Comparison of ENCODE assay signal across 17 cellular contexts in the genomic region with DNA sequence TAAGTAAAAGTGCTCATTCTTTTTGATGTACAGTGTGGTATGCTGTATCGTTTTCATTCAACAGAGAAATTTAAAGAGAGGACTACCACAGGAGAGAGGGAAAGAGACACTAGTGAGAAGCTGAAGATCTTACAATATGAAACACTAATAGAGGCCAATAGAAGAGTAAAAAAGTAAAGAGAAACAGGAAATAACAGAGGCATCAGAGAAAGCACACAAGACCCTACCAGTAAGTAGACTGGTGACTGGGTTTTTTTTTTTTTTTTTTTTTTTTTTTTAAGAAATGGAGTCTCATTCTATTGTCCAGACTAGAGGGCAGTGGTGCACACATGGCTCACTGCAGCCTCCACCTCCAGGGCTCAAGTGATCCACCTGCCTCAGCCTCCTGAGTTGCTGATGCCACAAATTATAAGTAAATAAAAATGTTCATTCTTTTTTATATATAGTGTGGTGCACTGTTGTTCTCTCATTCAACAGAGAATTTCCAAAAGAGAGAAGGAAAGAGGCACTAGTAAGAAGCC. TPM values are rescaled to one million over a fixed set of nuclear protein-coding genes. Genes with fewer than 3 reads are reported as not detected.
"Had no signal": no experiment of that assay in that cellular context is flagged by ENCODE, and none has a peak within 500 bp of the region (broad histone marks: within the 10 kb centered on the region; RNA-seq: fewer than 3 reads in every experiment).

No MANE protein-coding gene starts in this region.

- H3K4me3 ChIP-seq: dorsolateral prefrontal cortex, psoas muscle, spleen, upper lobe of left lung had no signal

- H3K4me1 Mint-ChIP-seq: memory B cell, nephron progenitor cell had no signal

- H3K27ac Mint-ChIP-seq: memory B cell, nephron progenitor cell had no signal

- H3K4me1 ChIP-seq: foreskin keratinocyte, psoas muscle, spleen, upper lobe of left lung had no signal

- H3K4me3 Mint-ChIP-seq: memory B cell, nephron progenitor cell had no signal

- H3K27me3 ChIP-seq: dorsolateral prefrontal cortex, foreskin keratinocyte, spleen, upper lobe of left lung had no signal

- H3K9me3 ChIP-seq: psoas muscle, spleen, upper lobe of left lung had no signal

- H3K36me3 Mint-ChIP-seq: memory B cell had no signal

- H3K27ac ChIP-seq: dorsolateral prefrontal cortex, foreskin keratinocyte, psoas muscle, spleen, upper lobe of left lung, VCaP had no signal

- DNase-seq: activated CD4-positive, alpha-beta T cell treated with anti-CD3 and anti-CD28 coated beads for 4 hours; activated CD8-positive, alpha-beta memory T cell treated with anti-CD3 and anti-CD28 coated beads for 24 hours; activated naive CD4-positive, alpha-beta T cell treated with anti-CD3 and anti-CD28 coated beads, Interleukin-2, amount 50 U/mL, for 16 hours; anterior cingulate cortex; dorsolateral prefrontal cortex; foreskin keratinocyte; nephron progenitor cell; psoas muscle; spleen; stimulated activated CD4-positive, alpha-beta T cell treated with anti-CD3 and anti-CD28 coated beads, Interleukin-1b, Interleukin-23, amount 100 ng/mL, for 48 hours; stimulated activated naive CD4-positive, alpha-beta T cell treated with Interleukin-2 at 50 U/mL for 16 hours; T1000; upper lobe of left lung had no signal

- H3K36me3 ChIP-seq: spleen, upper lobe of left lung had no signal

- H3K9me3 Mint-ChIP-seq: memory B cell, nephron progenitor cell had no signal

- ATAC-seq: foreskin keratinocyte, left lobe of liver, psoas muscle, sciatic nerve had no signal

RNA-seq across cellular contexts. Expression of a gene that starts 18.8 kb away (rescaled TPM):
- total RNA-seq: left lobe of liver had no signal
